ENCODE assay signal across 8 cellular contexts in genomic region chr1:184036517-184036949, GRCh38. TPM values are rescaled to one million over a fixed set of nuclear protein-coding genes. Genes with fewer than 3 reads are reported as not detected.
DNase-seq lines count a peak whose midpoint lies in the region; ATAC-seq and TF ChIP-seq lines count a peak whose summit lies in the region.

No MANE protein-coding gene starts in this region.

- in situ Hi-C loops in G401 (cut with HindIII; ENCODE audit: low sequenced_read_pairs): no loop called here
- in situ Hi-C loops in Panc1 (cut with HindIII; ENCODE audit: low pct_unique_long_range_greater_than_20kb, low sequenced_read_pairs): no loop called here

- ATAC-seq in HG02610 (IDR thresholded peaks at IDR 0.05; ENCODE audit: unreplicated experiment) (peak; percentile 26), Panc1 (peak; percentile 84), left lung (peak; percentile 58)

- DNase-seq in G401 (ENCODE audit: low spot score) (peak; percentile 76), Panc1 (ENCODE audit: low read depth, low spot score) (no peak), choroid plexus epithelial cell (ENCODE audit: low read depth) (no peak), left lung (peak in 1 of 2 donors; percentile 76), NCI-H187 (lab: John Stamatoyannopoulos, UW) (no peak), midbrain (lab: John Stamatoyannopoulos, UW) (no peak)

- no peak for TF ChIP-seq CTCF in Panc1 (IDR thresholded peaks at IDR 0.05)
- no peak for TF ChIP-seq CTCF in choroid plexus epithelial cell (conservative IDR thresholded peaks at IDR 0.05; ENCODE audit: low read depth, low read length)
- TF ChIP-seq CTCF in left lung (IDR thresholded peaks at IDR 0.05): no peak

- H3K9ac ChIP-seq in subcutaneous abdominal adipose tissue (ENCODE audit: low read length in 5 of 5): no peak overlapping the region

- CTCF ChIA-PET in Panc1 (lab: Charles Lee): no interaction called here

- H3K9me3 ChIP-seq in Panc1 (ENCODE audit: control insufficient read depth, insufficient read depth, low read depth, low read length): no peaks in the 10 kb centered on the region
- no peaks in the 10 kb centered on the region for H3K9me3 ChIP-seq in left lung
- no peaks in the 10 kb centered on the region for H3K9me3 ChIP-seq in subcutaneous abdominal adipose tissue (ENCODE audit: control insufficient read depth in 5 of 5, low read length in 5 of 5)

- H3K4me3 ChIP-seq in Panc1 (ENCODE audit: low read depth in 2 of 2, low read length in 2 of 2) (peak overlapping the region; percentile 47 to 59), choroid plexus epithelial cell (ENCODE audit: low read depth, low read length) (peak overlapping the region; percentile 56), left lung (peak overlapping the region; percentile 30 to 53), subcutaneous abdominal adipose tissue (ENCODE audit: low read depth in 1 of 5, low read length in 5 of 5) (peak overlapping the region; percentile 62 to 89 (median 75))

- no TSS peak for BruUV-seq in Panc1 (replicated peaks; lab: Mats Ljungman, UMichigan)

- intact Hi-C loops in Panc1 (cut with micrococcal nuclease; ENCODE audit: unreplicated experiment) (no loop called here), left lung (cut with DNase I) (no loop called here)

- POLR2A ChIA-PET in Panc1 (lab: Charles Lee): no interaction called here

- H3K27me3 ChIP-seq in Panc1 (ENCODE audit: control insufficient read depth, insufficient read depth, low read length) (peaks cover 9% of the 10 kb centered on the region; the same call in 1 of the 2 replicates), left lung (peaks cover 13 to 44% of the 10 kb centered on the region in 2 donors), subcutaneous abdominal adipose tissue (ENCODE audit: control insufficient read depth in 5 of 5, insufficient read depth in 4 of 5, low read length in 5 of 5) (peaks cover 0 to 20% (median 15%) of the 10 kb centered on the region in 5 donors)

- H3K4me1 ChIP-seq in Panc1 (ENCODE audit: control insufficient read depth, insufficient read depth, low read length) (peaks cover 5% of the 10 kb centered on the region; the same call in 1 of the 2 replicates), left lung (peaks cover 0 to 20% of the 10 kb centered on the region in 2 donors), subcutaneous abdominal adipose tissue (ENCODE audit: control insufficient read depth in 5 of 5, insufficient read depth in 5 of 5, low read length in 5 of 5) (peaks cover 0 to 21% (median 16%) of the 10 kb centered on the region in 5 donors)

- H3K36me3 ChIP-seq in Panc1 (ENCODE audit: control insufficient read depth, insufficient read depth, low read length) (no peaks in the 10 kb centered on the region; the same call in 1 of the 2 replicates), left lung (no peaks in the 10 kb centered on the region), subcutaneous abdominal adipose tissue (ENCODE audit: control insufficient read depth in 5 of 5, insufficient read depth in 5 of 5, low read length in 5 of 5) (no peaks in the 10 kb centered on the region)

- H3K27ac ChIP-seq in Panc1 (ENCODE audit: low read length): no peak overlapping the region
- H3K27ac ChIP-seq in left lung: no peak overlapping the region
- H3K27ac ChIP-seq in subcutaneous abdominal adipose tissue (ENCODE audit: low read depth, low read length): no peak overlapping the region

RNA-seq across cellular contexts. Expression of gene COLGALT2, which starts 1.0 kb away (rescaled TPM):
- total RNA-seq in G401 (2014; rRNA removed; shearing (Covaris generic)): 0.31 and 1.0 TPM in 2 replicates
- total RNA-seq in Panc1 (2021; ENCODE audit: unreplicated experiment): 2.0 TPM
- 2.3 TPM for polyA plus RNA-seq in Panc1 (2012; ENCODE audit: insufficient read length)
- total RNA-seq in left lung: 1 to 10 TPM in 1 of 2 donors, under 1 TPM in 1; 0.97 to 1.5 TPM

RNA-seq across cellular contexts. Expression of gene TSEN15, which starts 15.0 kb away (rescaled TPM):
- total RNA-seq in G401 (2014; rRNA removed; shearing (Covaris generic)): 48.0 and 50.5 TPM in 2 replicates
- 31.4 TPM for total RNA-seq in Panc1 (2021; ENCODE audit: unreplicated experiment)
- polyA plus RNA-seq in Panc1 (2012; ENCODE audit: insufficient read length): 41.8 TPM
- total RNA-seq in left lung: 10 to 100 TPM; 33.8 to 33.9 TPM

Comparison
In these comparisons a context has a peak if more than half of its experiments do, and no peak if none do; other contexts are left out.
1. ATAC-seq: peak in every context shown above with its lines; median percentile 84 in Panc1; 58 in left lung; 26 in HG02610.